Comparison of ENCODE assay signal across 9 cellular contexts in genomic region chr11:62889484-62890437, GRCh38. TPM values are rescaled to one million over a fixed set of nuclear protein-coding genes. Genes with fewer than 3 reads are reported as not detected.
DNase-seq lines count a peak whose midpoint lies in the region; TF ChIP-seq lines count a peak whose summit lies in the region.
"Had no signal": no experiment of that assay in that cellular context is flagged by ENCODE, and none has a peak within 500 bp of the region (broad histone marks: within the 10 kb centered on the region; RNA-seq: fewer than 3 reads in every experiment).

No MANE protein-coding gene starts in this region.

- no peak for TF ChIP-seq CTCF in chondrocyte (IDR thresholded peaks at IDR 0.05)
- no peak for TF ChIP-seq CTCF in nephron (IDR thresholded peaks at IDR 0.05; ENCODE audit: unreplicated experiment in 3 of 3)
- TF ChIP-seq CTCF in testis (IDR thresholded peaks at IDR 0.05), result no peak

- no peaks in the 10 kb centered on the region for H3K27me3 ChIP-seq in testis

- CTCF ChIA-PET in activated CD4-positive, alpha-beta memory T cell treated with anti-CD3 and anti-CD28 coated beads for 36 hours (lab: Charles Lee), result interaction anchor here (0.9 to 1.3 kb wide), 2 partner anchors 16 to 131 kb away, joined by 3 to 4 read pairs; no protein-coding TSS in a partner anchor

- peaks cover 36% of the 10 kb centered on the region for H3K36me3 Mint-ChIP-seq in chondrocyte (ENCODE audit: low read depth)
- peaks cover 44% of the 10 kb centered on the region for H3K36me3 Mint-ChIP-seq in nephron (ENCODE audit: low read depth)
- peaks cover 46% of the 10 kb centered on the region for H3K36me3 Mint-ChIP-seq in activated CD4-positive, alpha-beta memory T cell treated with anti-CD3 and anti-CD28 coated beads for 36 hours

- H3K4me1 ChIP-seq in testis, result peaks cover 4% of the 10 kb centered on the region

- no peaks in the 10 kb centered on the region for H3K9me3 Mint-ChIP-seq in chondrocyte (ENCODE audit: low read depth)
- H3K9me3 Mint-ChIP-seq in nephron, result no peaks in the 10 kb centered on the region
- no peaks in the 10 kb centered on the region for H3K9me3 Mint-ChIP-seq in activated CD4-positive, alpha-beta memory T cell treated with anti-CD3 and anti-CD28 coated beads for 36 hours
- H3K9me3 Mint-ChIP-seq: activated CD4-positive, alpha-beta memory T cell treated with anti-CD3 and anti-CD28 coated beads, Interleukin-2, amount 10 ng/mL, durations not matched to agents 7 days and 5 days had no signal

- H3K4me1 Mint-ChIP-seq in chondrocyte (ENCODE audit: low read depth) (peaks cover 48% of the 10 kb centered on the region), nephron (peaks cover 24% of the 10 kb centered on the region)
- H3K4me1 Mint-ChIP-seq in activated CD4-positive, alpha-beta memory T cell treated with anti-CD3 and anti-CD28 coated beads for 36 hours (ENCODE audit: low read depth), result peaks cover 15% of the 10 kb centered on the region

- H3K36me3 ChIP-seq in testis (ENCODE audit: low read depth, missing control alignments), result peaks cover 3% of the 10 kb centered on the region

- DNase-seq in GM04503 (ENCODE audit: low read depth) (peak; percentile 33), NAMALWA (ENCODE audit: low spot score) (peak; percentile 49), chondrocyte (ENCODE audit: low spot score) (no peak), testis (no peak), NCI-H2227 (lab: John Stamatoyannopoulos, UW; ENCODE audit: unreplicated experiment) (no peak), ureter (ENCODE audit: low spot score) (no peak)
- DNase-seq in activated CD4-positive, alpha-beta memory T cell treated with anti-CD3 and anti-CD28 coated beads for 36 hours, result no peak
- DNase-seq: activated CD4-positive, alpha-beta memory T cell treated with anti-CD3 and anti-CD28 coated beads, Interleukin-2, amount 10 ng/mL, durations not matched to agents 7 days and 5 days had no signal

- peak overlapping the region; percentile 78 for H3K27ac Mint-ChIP-seq in chondrocyte (ENCODE audit: unreplicated experiment)
- H3K27ac Mint-ChIP-seq in nephron, result peak overlapping the region; percentile 59 to 93 (median 89)
- H3K27ac Mint-ChIP-seq in activated CD4-positive, alpha-beta memory T cell treated with anti-CD3 and anti-CD28 coated beads for 36 hours, result no peak overlapping the region
- H3K27ac Mint-ChIP-seq: activated CD4-positive, alpha-beta memory T cell treated with anti-CD3 and anti-CD28 coated beads, Interleukin-2, amount 10 ng/mL, durations not matched to agents 7 days and 5 days had no signal

- intact Hi-C loops in testis (cut with DNase I; ENCODE audit: low total_unique reads), result no loop called here
- intact Hi-C loops in activated CD4-positive, alpha-beta memory T cell treated with anti-CD3 and anti-CD28 coated beads for 36 hours (cut with micrococcal nuclease), result no loop called here

- WGBS in testis, 2 donors, result 65 to 70% methylated on average over 11 of the region's 11 CpGs

- no peak overlapping the region for H3K4me3 Mint-ChIP-seq in chondrocyte (ENCODE audit: unreplicated experiment)
- peak overlapping the region in 1 of 3 experiments; percentile 0 for H3K4me3 Mint-ChIP-seq in nephron
- H3K4me3 Mint-ChIP-seq in activated CD4-positive, alpha-beta memory T cell treated with anti-CD3 and anti-CD28 coated beads for 36 hours, result no peak overlapping the region
- H3K4me3 Mint-ChIP-seq: activated CD4-positive, alpha-beta memory T cell treated with anti-CD3 and anti-CD28 coated beads, Interleukin-2, amount 10 ng/mL, durations not matched to agents 7 days and 5 days had no signal

- peaks cover 2% of the 10 kb centered on the region for H3K27me3 Mint-ChIP-seq in chondrocyte (ENCODE audit: low read depth)
- no peaks in the 10 kb centered on the region for H3K27me3 Mint-ChIP-seq in nephron (ENCODE audit: low read depth)
- H3K27me3 Mint-ChIP-seq in activated CD4-positive, alpha-beta memory T cell treated with anti-CD3 and anti-CD28 coated beads for 36 hours, result peaks cover under 1% of the 10 kb centered on the region

- no peaks in the 10 kb centered on the region for H3K9me3 ChIP-seq in testis

- POLR2A ChIA-PET in activated CD4-positive, alpha-beta memory T cell treated with anti-CD3 and anti-CD28 coated beads for 36 hours (lab: Charles Lee), result interaction anchor here (0.6 to 1.6 kb wide), 5 partner anchors 9 to 34 kb away, joined by 3 to 7 read pairs (median 4); partner anchors contain the start of gene SLC3A2

- no peak overlapping the region for H3K27ac ChIP-seq in testis

- no peak for TF ChIP-seq POLR2A in testis (IDR thresholded peaks at IDR 0.05)

- H3K4me3 ChIP-seq in testis, result no peak overlapping the region

RNA-seq across cellular contexts. Expression of gene SLC3A2, which starts 9.1 kb away (rescaled TPM):
- total RNA-seq in chondrocyte (125 to 380 TPM (median 374 TPM) in 3 replicates), testis (100 to 1,000 TPM; 227 to 271 TPM), ureter (245 TPM)
- polyA plus RNA-seq in testis (ENCODE audit: insufficient read depth, low read depth, low replicate concordance), result 166 TPM
- 100 to 1,000 TPM; 309 to 314 TPM for total RNA-seq in activated CD4-positive, alpha-beta memory T cell treated with anti-CD3 and anti-CD28 coated beads for 36 hours

RNA-seq across cellular contexts. Expression of gene CHRM1, which starts 31.4 kb away (rescaled TPM):
- total RNA-seq in chondrocyte, result not detected in 3 replicates
- under 1 TPM; 0.06 to 0.39 TPM for total RNA-seq in testis
- 0.45 TPM for polyA plus RNA-seq in testis (ENCODE audit: insufficient read depth, low read depth, low replicate concordance)
- not detected for total RNA-seq in ureter
- total RNA-seq in activated CD4-positive, alpha-beta memory T cell treated with anti-CD3 and anti-CD28 coated beads for 36 hours, result not detected
- total RNA-seq: activated CD4-positive, alpha-beta memory T cell treated with anti-CD3 and anti-CD28 coated beads, Interleukin-2, amount 10 ng/mL, durations not matched to agents 7 days and 5 days had no signal

RNA-seq across cellular contexts. Expression of gene WDR74, which starts 50.4 kb away (rescaled TPM):
- total RNA-seq in chondrocyte (26.4 to 27.9 TPM (median 27.3 TPM) in 3 replicates), testis (10 to 100 TPM; 33.4 to 46.7 TPM), ureter (58.8 TPM)
- polyA plus RNA-seq in testis (ENCODE audit: insufficient read depth, low read depth, low replicate concordance), result 39.0 TPM
- 10 to 100 TPM; 72.6 to 73.0 TPM for total RNA-seq in activated CD4-positive, alpha-beta memory T cell treated with anti-CD3 and anti-CD28 coated beads for 36 hours

RNA-seq across cellular contexts. Expression of gene TEX54, which starts 57.1 kb away (rescaled TPM):
- total RNA-seq in chondrocyte, result 0.65 TPM in 1 of 3 replicates, not detected in the others
- 10 to 100 TPM; 18.4 to 38.1 TPM for total RNA-seq in testis
- 40.7 TPM for polyA plus RNA-seq in testis (ENCODE audit: insufficient read depth, low read depth, low replicate concordance)
- total RNA-seq in ureter, result not detected
- total RNA-seq in activated CD4-positive, alpha-beta memory T cell treated with anti-CD3 and anti-CD28 coated beads for 36 hours, result under 1 TPM in 1 of 2 experiments, not detected in 1; 0.53 TPM
- total RNA-seq: activated CD4-positive, alpha-beta memory T cell treated with anti-CD3 and anti-CD28 coated beads, Interleukin-2, amount 10 ng/mL, durations not matched to agents 7 days and 5 days had no signal

RNA-seq across cellular contexts. Expression of gene STX5, which starts 57.9 kb away (rescaled TPM):
- total RNA-seq in chondrocyte, result 44.0 to 52.2 TPM (median 45.5 TPM) in 3 replicates
- 10 to 100 TPM; 42.2 to 49.1 TPM for total RNA-seq in testis
- 55.0 TPM for polyA plus RNA-seq in testis (ENCODE audit: insufficient read depth, low read depth, low replicate concordance)
- total RNA-seq in ureter, result 30.1 TPM
- total RNA-seq in activated CD4-positive, alpha-beta memory T cell treated with anti-CD3 and anti-CD28 coated beads for 36 hours, result 10 to 100 TPM; 24.6 to 29.2 TPM

Comparison
In these comparisons a context has a peak if more than half of its experiments do, and no peak if none do; other contexts are left out.
1. DNase-seq: peak in GM04503 (single experiment) and NAMALWA (single experiment); none in chondrocyte (single experiment), testis (single experiment), NCI-H2227 (single experiment), ureter (single experiment) and activated CD4-positive, alpha-beta memory T cell treated with anti-CD3 and anti-CD28 coated beads for 36 hours (single experiment).